ENCODE assay signal across 9 cellular contexts in the genomic region with DNA sequence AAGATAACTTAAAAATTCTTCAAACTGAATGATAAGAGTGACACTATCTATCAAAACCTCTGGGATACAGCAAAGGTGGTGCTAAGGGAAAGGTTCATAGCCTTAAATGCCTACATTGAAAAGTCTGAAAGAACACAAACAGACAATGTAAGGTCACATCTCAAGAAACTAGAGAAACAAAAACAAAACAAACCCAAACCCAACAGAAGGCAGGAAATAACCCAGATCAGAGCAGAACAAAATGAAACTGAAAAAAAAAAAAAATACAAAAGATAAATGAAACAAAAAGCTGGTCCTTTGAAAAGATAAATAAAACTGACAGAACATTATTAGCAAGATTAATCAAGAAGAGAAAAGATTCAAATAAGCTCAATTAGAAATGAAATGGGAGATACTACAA. TPM values are rescaled to one million over a fixed set of nuclear protein-coding genes. Genes with fewer than 3 reads are reported as not detected.
DNase-seq lines count a peak whose midpoint lies in the region; ATAC-seq lines count a peak whose summit lies in the region.
"Had no signal": no experiment of that assay in that cellular context is flagged by ENCODE, and none has a peak within 500 bp of the region (broad histone marks: within the 10 kb centered on the region; RNA-seq: fewer than 3 reads in every experiment).

No MANE protein-coding gene starts in this region.

- no peaks in the 10 kb centered on the region for H3K36me3 ChIP-seq in ACC112 (ENCODE audit: insufficient read depth, low read length)
- H3K36me3 ChIP-seq: suprapubic skin had no signal

- H3K27ac Mint-ChIP-seq in activated naive CD8-positive, alpha-beta T cell treated with anti-CD3 and anti-CD28 coated beads, Interleukin-2, amount 10 ng/mL, durations not matched to agents 7 days and 5 days = peak overlapping the region; percentile 89

- H3K27ac ChIP-seq in ACC112 (ENCODE audit: low read depth, low read length) (peak overlapping the region; percentile 44), caudate nucleus (ENCODE audit: low read depth, low read length) (no peak overlapping the region)
- H3K27ac ChIP-seq: suprapubic skin had no signal

- H3K27me3 ChIP-seq in ACC112 (ENCODE audit: insufficient read depth, low read length) = no peaks in the 10 kb centered on the region
- H3K27me3 ChIP-seq: suprapubic skin had no signal

- H3K4me1 Mint-ChIP-seq in activated naive CD8-positive, alpha-beta T cell treated with anti-CD3 and anti-CD28 coated beads, Interleukin-2, amount 10 ng/mL, durations not matched to agents 7 days and 5 days = peaks cover 27% of the 10 kb centered on the region

- peaks cover 43% of the 10 kb centered on the region for H3K4me1 ChIP-seq in ACC112 (ENCODE audit: control insufficient read depth, insufficient read depth, low read length, unreplicated experiment)

- ATAC-seq in GM19372 (IDR thresholded peaks at IDR 0.05; ENCODE audit: low read depth, unreplicated experiment) (peak; percentile 92), HG03064 (IDR thresholded peaks at IDR 0.05; ENCODE audit: low read depth, unreplicated experiment) (peak; percentile 75)
- ATAC-seq in activated naive CD8-positive, alpha-beta T cell treated with anti-CD3 and anti-CD28 coated beads, Interleukin-2, amount 10 ng/mL, durations not matched to agents 7 days and 5 days (ENCODE audit: low read depth) = peak; percentile 74

- H3K9me3 Mint-ChIP-seq in activated naive CD8-positive, alpha-beta T cell treated with anti-CD3 and anti-CD28 coated beads, Interleukin-2, amount 10 ng/mL, durations not matched to agents 7 days and 5 days = peaks cover 3% of the 10 kb centered on the region

- no peak for DNase-seq in activated naive CD8-positive, alpha-beta T cell treated with anti-CD3 and anti-CD28 coated beads, Interleukin-2, amount 10 ng/mL, durations not matched to agents 7 days and 5 days
- DNase-seq in midbrain (lab: John Stamatoyannopoulos, UW) (no peak), NCI-H526 (lab: John Stamatoyannopoulos, UW) (no peak), caudate nucleus (lab: John Stamatoyannopoulos, UW) (no peak)
- no peak for DNase-seq in activated CD4-positive, alpha-beta T cell treated with anti-CD3 and anti-CD28 coated beads for 1 hour

- peak overlapping the region; percentile 78 for H3K4me3 Mint-ChIP-seq in activated naive CD8-positive, alpha-beta T cell treated with anti-CD3 and anti-CD28 coated beads, Interleukin-2, amount 10 ng/mL, durations not matched to agents 7 days and 5 days

- peak overlapping the region; percentile 57 for H2AFZ ChIP-seq in ACC112 (ENCODE audit: low read length, unreplicated experiment)

- POLR2A ChIA-PET in activated naive CD8-positive, alpha-beta T cell treated with anti-CD3 and anti-CD28 coated beads, Interleukin-2, amount 10 ng/mL, durations not matched to agents 7 days and 5 days (lab: Charles Lee) = interaction anchor here (0.9 kb wide), 3 partner anchors 525 to 1113 kb away, joined by 3 to 4 read pairs (median 4); partner anchors contain the start of genes BCL10, HS2ST1, LMO4 and SELENOF

- H3K27me3 Mint-ChIP-seq in activated naive CD8-positive, alpha-beta T cell treated with anti-CD3 and anti-CD28 coated beads, Interleukin-2, amount 10 ng/mL, durations not matched to agents 7 days and 5 days = no peaks in the 10 kb centered on the region

- peaks cover 61% of the 10 kb centered on the region for H3K79me2 ChIP-seq in ACC112 (ENCODE audit: control insufficient read depth, insufficient read depth, low read length, unreplicated experiment)

- peak overlapping the region; percentile 59 for H3K4me3 ChIP-seq in ACC112 (ENCODE audit: low read depth, low read length)
- H3K4me3 ChIP-seq: suprapubic skin had no signal

- H3K36me3 Mint-ChIP-seq in activated naive CD8-positive, alpha-beta T cell treated with anti-CD3 and anti-CD28 coated beads, Interleukin-2, amount 10 ng/mL, durations not matched to agents 7 days and 5 days = peaks cover 20% of the 10 kb centered on the region

RNA-seq across cellular contexts. Expression of gene ODF2L, which starts 6.8 kb away (rescaled TPM):
- 10 to 100 TPM; 57.4 to 68.1 TPM for total RNA-seq in activated naive CD8-positive, alpha-beta T cell treated with anti-CD3 and anti-CD28 coated beads, Interleukin-2, amount 10 ng/mL, durations not matched to agents 7 days and 5 days

RNA-seq across cellular contexts. Expression of gene CLCA2, which starts 34.7 kb away (rescaled TPM):
- total RNA-seq in activated naive CD8-positive, alpha-beta T cell treated with anti-CD3 and anti-CD28 coated beads, Interleukin-2, amount 10 ng/mL, durations not matched to agents 7 days and 5 days = not detected
